Comparison of ENCODE assay signal across 11 cellular contexts in genomic region chr2:213188971-213189899, GRCh38. TPM values are rescaled to one million over a fixed set of nuclear protein-coding genes. Genes with fewer than 3 reads are reported as not detected.
DNase-seq lines count a peak whose midpoint lies in the region; ATAC-seq, FAIRE-seq and TF ChIP-seq lines count a peak whose summit lies in the region.
"Had no signal": no experiment of that assay in that cellular context is flagged by ENCODE, and none has a peak within 500 bp of the region (broad histone marks: within the 10 kb centered on the region; RNA-seq: fewer than 3 reads in every experiment).

No MANE protein-coding gene starts in this region.

- H3K4me3 ChIP-seq in bronchial epithelial cell (ENCODE audit: low read depth, low read length): no peak overlapping the region
- H3K4me3 ChIP-seq: transverse colon had no signal

- no peak for TF ChIP-seq CTCF in bronchial epithelial cell (IDR thresholded peaks at IDR 0.05; ENCODE audit: insufficient read depth, low read length, severe bottlenecking)

- H3K27me3 ChIP-seq in bronchial epithelial cell (ENCODE audit: control insufficient read depth, insufficient read depth, low read length): no peaks in the 10 kb centered on the region
- H3K27me3 ChIP-seq: transverse colon had no signal

- peak; percentile 43 for FAIRE-seq in bronchial epithelial cell (lab: Jason Lieb, UNC)
- FAIRE-seq: islet of Langerhans had no signal

- ATAC-seq in HG03520 (IDR thresholded peaks at IDR 0.05; ENCODE audit: unreplicated experiment) (no peak), GM18502 (IDR thresholded peaks at IDR 0.05; ENCODE audit: poor library complexity, unreplicated experiment) (no peak), GM21526 (IDR thresholded peaks at IDR 0.05; ENCODE audit: low FRiP score, unreplicated experiment) (no peak)
- ATAC-seq: T-cell had no signal

- peak; percentile 60 for DNase-seq in AG20443 (ENCODE audit: low spot score)
- DNase-seq in LHCN-M2 (ENCODE audit: low read depth): peak; percentile 13
- DNase-seq in bronchial epithelial cell (ENCODE audit: low read depth): no peak
- DNase-seq in kidney glomerular epithelial cell (lab: John Stamatoyannopoulos, UW): peak; percentile 31
- no peak for DNase-seq in activated CD4-positive, alpha-beta T cell treated with anti-CD3 and anti-CD28 coated beads, Interleukin-2, amount 50 U/mL, for 48 hours
- DNase-seq: T-cell, transverse colon had no signal

- H3K36me3 ChIP-seq in bronchial epithelial cell (ENCODE audit: control insufficient read depth, insufficient read depth, low read length): no peaks in the 10 kb centered on the region
- H3K36me3 ChIP-seq: transverse colon had no signal

RNA-seq across cellular contexts. Expression of gene IKZF2, which starts 37.8 kb away (rescaled TPM):
- total RNA-seq in LHCN-M2 (2014; rRNA removed): 5.1 and 6.1 TPM in 2 replicates
- 1.3 TPM for polyA plus RNA-seq in LHCN-M2 (2012)
- total RNA-seq in bronchial epithelial cell: 9.0 and 27.4 TPM in 2 replicates

Comparison
In these comparisons a context has a peak if more than half of its experiments do, and no peak if none do; other contexts are left out.
1. DNase-seq: peak in AG20443 (single experiment), LHCN-M2 (single experiment) and kidney glomerular epithelial cell (single experiment); none in bronchial epithelial cell (single experiment) and activated CD4-positive, alpha-beta T cell treated with anti-CD3 and anti-CD28 coated beads, Interleukin-2, amount 50 U/mL, for 48 hours (0 of 2).